Comparison of ENCODE assay signal across 12 cellular contexts in the genomic region with DNA sequence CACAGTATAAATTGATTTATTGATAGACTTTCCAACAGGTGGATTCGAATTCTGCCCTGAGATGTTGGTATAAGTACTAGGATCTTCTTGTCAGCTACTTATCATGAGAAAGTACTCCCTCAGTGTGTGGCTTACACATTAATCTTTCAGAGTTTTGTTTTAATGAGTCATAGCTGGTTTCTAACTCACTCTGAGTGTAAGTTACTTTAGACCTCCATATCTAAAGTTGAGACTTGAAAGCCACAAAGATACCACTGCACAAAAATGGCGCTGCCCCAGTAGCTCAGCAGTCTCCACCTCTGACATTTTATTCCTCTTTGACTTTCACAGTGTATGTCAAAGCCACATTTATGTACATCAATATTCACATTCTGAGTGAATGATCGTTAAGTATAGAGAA.
DNase-seq lines count a peak whose midpoint lies in the region; ATAC-seq and TF ChIP-seq lines count a peak whose summit lies in the region.
"Had no signal": no experiment of that assay in that cellular context is flagged by ENCODE, and none has a peak within 500 bp of the region (broad histone marks: within the 10 kb centered on the region; RNA-seq: fewer than 3 reads in every experiment).

No MANE protein-coding gene starts in this region.

- H3K36me3 Mint-ChIP-seq in T-helper 17 cell (ENCODE audit: low read depth) (no peaks in the 10 kb centered on the region), HFFc6 (ENCODE audit: low read depth) (no peaks in the 10 kb centered on the region)

- no peak overlapping the region for H3K4me3 ChIP-seq in upper lobe of left lung

- TF ChIP-seq POLR2A in upper lobe of left lung (IDR thresholded peaks at IDR 0.05): no peak

- no peak for TF ChIP-seq EP300 in upper lobe of left lung (IDR thresholded peaks at IDR 0.05)

- H3K27me3 Mint-ChIP-seq in T-helper 17 cell (no peaks in the 10 kb centered on the region), HFFc6 (ENCODE audit: insufficient read depth) (no peaks in the 10 kb centered on the region)

- TF ChIP-seq CTCF in upper lobe of left lung (IDR thresholded peaks at IDR 0.05) (no peak), HFFc6 (IDR thresholded peaks at IDR 0.05) (no peak)

- H3K4me3 Mint-ChIP-seq in T-helper 17 cell (no peak overlapping the region), HFFc6 (no peak overlapping the region)

- H3K4me1 Mint-ChIP-seq in T-helper 17 cell (no peaks in the 10 kb centered on the region), HFFc6 (ENCODE audit: low read depth) (no peaks in the 10 kb centered on the region)

- H3K36me3 ChIP-seq in upper lobe of left lung: no peaks in the 10 kb centered on the region

- H3K4me1 ChIP-seq in upper lobe of left lung: no peaks in the 10 kb centered on the region

- H3K9me3 ChIP-seq in T-helper 17 cell (ENCODE audit: control insufficient read depth, low read length, poor library complexity, severe bottlenecking) (no peaks in the 10 kb centered on the region), upper lobe of left lung (no peaks in the 10 kb centered on the region)

- 0 out of 2 replicates have a peak, but pooled peaks cover 12% of the 10 kb centered on the region for H3K9me3 Mint-ChIP-seq in HFFc6

- no peak overlapping the region for H3K27ac Mint-ChIP-seq in T-helper 17 cell
- H3K27ac Mint-ChIP-seq in HFFc6: no peak overlapping the region

- DNase-seq in T-helper 17 cell (no peak), upper lobe of left lung (no peak), D341Med (ENCODE audit: low spot score) (no peak), HFFc6 (no peak)
- DNase-seq: activated CD4-positive, alpha-beta T cell treated with anti-CD3 and anti-CD28 coated beads, Interleukin-2, amount 50 U/mL, for 1 hour; activated naive CD4-positive, alpha-beta T cell; hippocampal formation; mesendoderm had no signal

- no peaks in the 10 kb centered on the region for H3K27me3 ChIP-seq in upper lobe of left lung

- H3K27ac ChIP-seq in upper lobe of left lung: no peak overlapping the region

- WGBS in upper lobe of left lung, 2 donors: 70 to 72% methylated on average over 3 of the region's 3 CpGs

- peak; percentile 57 for ATAC-seq in GM18502 (IDR thresholded peaks at IDR 0.05; ENCODE audit: poor library complexity, unreplicated experiment)
- peak; percentile 76 for ATAC-seq in GM19438 (IDR thresholded peaks at IDR 0.05; ENCODE audit: low read depth, unreplicated experiment)
- ATAC-seq in HG02885 (IDR thresholded peaks at IDR 0.05; ENCODE audit: poor library complexity, unreplicated experiment): peak; percentile 72
- ATAC-seq in HG03521 (IDR thresholded peaks at IDR 0.05; ENCODE audit: unreplicated experiment): peak; percentile 63
- ATAC-seq in T-helper 17 cell: no peak
- no peak for ATAC-seq in upper lobe of left lung (ENCODE audit: low FRiP score in 2 of 2)

Comparison
In these comparisons a context has a peak if more than half of its experiments do, and no peak if none do; other contexts are left out.
1. ATAC-seq: peak in GM18502 (single experiment), GM19438 (single experiment), HG02885 (single experiment) and HG03521 (single experiment); none in T-helper 17 cell (single experiment) and upper lobe of left lung (0 of 2).